9 cellular contexts compared by ENCODE assay signal in genomic region chr22:46079861-46080821, GRCh38.
DNase-seq lines count a peak whose midpoint lies in the region; ATAC-seq, FAIRE-seq and TF ChIP-seq lines count a peak whose summit lies in the region.
"Had no signal": no experiment of that assay in that cellular context is flagged by ENCODE, and none has a peak within 500 bp of the region (broad histone marks: within the 10 kb centered on the region; RNA-seq: fewer than 3 reads in every experiment).

No MANE protein-coding gene starts in this region.

- in situ Hi-C loops in astrocyte of the spinal cord (cut with HindIII; ENCODE audit: low sequenced_read_pairs): no loop called here

- no peak for FAIRE-seq in urothelium cell line (lab: Jason Lieb, UNC)

- ATAC-seq in HG03159 (IDR thresholded peaks at IDR 0.05; ENCODE audit: unreplicated experiment) (no peak), HG02981 (IDR thresholded peaks at IDR 0.05; ENCODE audit: unreplicated experiment) (no peak), GM18520 (IDR thresholded peaks at IDR 0.05; ENCODE audit: unreplicated experiment) (no peak)

- H3K4me3 ChIP-seq in astrocyte of the spinal cord (ENCODE audit: low read depth, low read length): peak overlapping the region; percentile 86

- peak; percentile 42 for DNase-seq in activated effector memory CD4-positive, alpha-beta T cell treated with anti-CD3 and anti-CD28 coated beads, Interleukin-2, amount 50 U/mL, for 16 hours
- no peak for DNase-seq in activated effector memory CD4-positive, alpha-beta T cell treated with Interleukin-2 at 50 U/mL for 16 hours
- DNase-seq in astrocyte of the spinal cord (ENCODE audit: low read depth, low spot score) (peak; percentile 86), urothelium cell line (ENCODE audit: low spot score) (peak; percentile 66)
- DNase-seq: DND-41 had no signal

- H3K27me3 ChIP-seq in layer of hippocampus (ENCODE audit: control insufficient read depth, insufficient read depth, low read length): no peaks in the 10 kb centered on the region

- peak overlapping the region; percentile 93 for H3K27ac ChIP-seq in layer of hippocampus (ENCODE audit: low read depth, low read length)

- TF ChIP-seq CTCF in astrocyte of the spinal cord (IDR thresholded peaks at IDR 0.05; ENCODE audit: low read depth, low read length): no peak
